Comparison of ENCODE assay signal across 1 cellular context in genomic region chr3:197430961-197431910, GRCh38.
TF ChIP-seq lines count a peak whose summit lies in the region.

No MANE protein-coding gene starts in this region.

TF ChIP-seq in SK-N-SH, 30 proteins besides CTCF, POLR2A, EP300 and RAD21 (continued from another document):
- TF ChIP-seq PBX3 (IDR thresholded peaks at IDR 0.05) (no peak), MXI1 (IDR thresholded peaks at IDR 0.05; ENCODE audit: low read depth, low read length) (no peak), FOXJ3 (CRISPR knock-in tag; IDR thresholded peaks at IDR 0.05) (no peak), SIN3A (IDR thresholded peaks at IDR 0.05; ENCODE audit: borderline replicate concordance, low read depth, low read length) (no peak)
